In the genomic region with DNA sequence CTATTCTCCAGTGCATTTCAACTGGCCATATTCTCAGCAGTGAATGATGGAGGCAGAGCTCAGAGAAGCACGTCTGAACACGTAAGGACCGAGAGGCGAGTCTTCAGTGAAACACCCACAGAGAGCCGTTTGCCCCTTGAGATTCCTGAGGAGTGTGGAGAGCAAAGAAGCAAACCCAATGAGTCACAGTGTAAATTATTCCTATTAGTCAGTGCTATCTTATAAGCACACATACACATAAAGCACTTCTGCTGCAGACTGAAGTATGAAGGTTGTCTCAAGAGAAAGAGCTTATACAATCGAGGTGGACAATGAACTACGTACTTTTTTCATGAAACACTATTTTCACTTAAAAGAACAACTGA, we compare ENCODE assay signal across 1 cellular context.
TF ChIP-seq lines count a peak whose summit lies in the region.

No MANE protein-coding gene starts in this region.

TF ChIP-seq in A549, 52 proteins besides CTCF, POLR2A, EP300 and RAD21 (continued from another document):
- TF ChIP-seq USF2 (IDR thresholded peaks at IDR 0.05) (no peak), HOXA7 (CRISPR knock-in tag; IDR thresholded peaks at IDR 0.05) (no peak), PHF8 (IDR thresholded peaks at IDR 0.05; ENCODE audit: borderline replicate concordance, low read depth) (no peak), CBX8 (IDR thresholded peaks at IDR 0.05) (no peak), JUN (IDR thresholded peaks at IDR 0.05) (0 out of 5 replicates have a peak, but pooled peaks of 1 of the 2 experiments have one; percentile 30)
TF ChIP-seq in A549: peak in this region for 4.
